ENCODE assay signal across 25 cellular contexts in the genomic region with DNA sequence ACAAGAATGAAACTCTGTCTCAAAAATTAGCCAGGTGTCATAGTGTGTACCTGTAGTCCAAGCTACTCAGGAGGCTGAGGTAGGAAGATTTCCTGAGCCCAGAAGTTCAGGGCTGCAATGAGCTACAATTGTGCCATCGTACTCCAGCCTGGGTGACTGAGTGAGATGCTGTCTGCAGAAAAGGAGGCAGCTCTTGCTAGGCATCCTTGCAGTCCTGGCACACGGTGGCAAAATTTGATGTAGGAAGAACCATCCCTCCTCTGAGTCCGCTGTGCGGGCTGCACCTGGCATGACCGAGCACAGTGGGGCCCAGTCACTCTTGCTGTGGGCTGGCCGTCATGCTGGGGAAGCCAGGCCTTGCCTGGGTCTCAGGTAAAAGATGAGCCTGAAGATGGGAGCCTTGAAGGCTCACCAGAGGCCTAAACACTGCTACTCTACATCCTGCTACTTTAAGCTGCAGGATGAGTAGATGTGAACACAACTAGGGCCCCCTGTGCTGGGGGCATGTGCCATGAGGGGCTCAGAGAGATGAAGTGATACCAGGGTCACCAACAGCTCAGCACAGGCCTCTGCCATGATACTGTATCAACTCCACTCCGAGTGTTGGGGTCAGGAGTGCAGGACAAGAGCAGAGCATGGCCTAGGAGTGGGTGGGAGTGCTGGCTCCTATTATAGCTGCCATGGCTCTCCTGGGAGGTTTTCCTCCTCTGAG. TPM values are rescaled to one million over a fixed set of nuclear protein-coding genes. Genes with fewer than 3 reads are reported as not detected.
"Had no signal": no experiment of that assay in that cellular context is flagged by ENCODE, and none has a peak within 500 bp of the region (broad histone marks: within the 10 kb centered on the region; RNA-seq: fewer than 3 reads in every experiment).

No MANE protein-coding gene starts in this region.

- H3K4me1 ChIP-seq: SJSA1 had no signal

- H3K27ac ChIP-seq: KMS-11, SJSA1, SK-N-MC had no signal

- H3K4me3 ChIP-seq: SJSA1, SK-N-MC had no signal

- FAIRE-seq: HepG2, RCC 7860 had no signal

- H3K9me3 ChIP-seq: SJSA1 had no signal

- H3K4me2 ChIP-seq: KMS-11 had no signal

- ATAC-seq: HepG2 had no signal

- DNase-seq: IMR-90, Kasumi-1, MM.1S, NCI-H1092 treated with DMSO at 0.1 percent for 48 hours, NCI-H1436, NCI-H187, NCI-H2029, NCI-H2081 treated with DMSO at 0.1 percent for 48 hours, NCI-H2171, NCI-H226, NCI-H446, NCI-H510A, NCI-H524 treated with DMSO at 0.1 percent for 48 hours, NCI-H69, NCI-H774, Right ventricle myocardium superior, RPMI8226, SIG-M5 had no signal

- H3K27me3 ChIP-seq: SJSA1 had no signal

RNA-seq across cellular contexts. Expression of a gene that starts 25.9 kb away (rescaled TPM):
- total RNA-seq: HepG2, HT1080, M059J, SJSA1 had no signal
- polyA plus RNA-seq: HepG2 had no signal
